In genomic region chr2:95345415-95346235, GRCh38 we compare ENCODE assay signal across 8 cellular contexts. TPM values are rescaled to one million over a fixed set of nuclear protein-coding genes. Genes with fewer than 3 reads are reported as not detected.
DNase-seq lines count a peak whose midpoint lies in the region; ATAC-seq and TF ChIP-seq lines count a peak whose summit lies in the region.

No MANE protein-coding gene starts in this region.

- TF ChIP-seq CTCF in AG09309 (IDR thresholded peaks at IDR 0.05; ENCODE audit: control insufficient read depth, insufficient read depth, low read depth, low read length, missing control alignments): peak; percentile 63
- TF ChIP-seq CTCF in epithelial cell of proximal tubule (conservative IDR thresholded peaks at IDR 0.05; ENCODE audit: low read depth, low read length): peak; percentile 86

- ATAC-seq in GM19025 (IDR thresholded peaks at IDR 0.05; ENCODE audit: low read depth, unreplicated experiment) (peak; percentile 91), HG03432 (IDR thresholded peaks at IDR 0.05; ENCODE audit: unreplicated experiment) (peak; percentile 87)

- DNase-seq in AG09309 (ENCODE audit: low read depth) (peak; percentile 52), NCI-H774 (lab: John Stamatoyannopoulos, UW) (peak; percentile 54), epithelial cell of proximal tubule (ENCODE audit: low read depth) (no peak), middle frontal gyrus (ENCODE audit: extremely low spot score, low spot score) (peak; percentile 58)
- peak; percentile 10 for DNase-seq in activated CD8-positive, alpha-beta memory T cell treated with anti-CD3 and anti-CD28 coated beads, Interleukin-2, amount 50 U/mL, for 24 hours (ENCODE audit: extremely low read depth)
- DNase-seq in stimulated activated CD8-positive, alpha-beta memory T cell treated with anti-CD3 and anti-CD28 coated beads, Interleukin-15, amount 100 ng/mL, for 4 hours (ENCODE audit: low read depth in 2 of 2): peak; percentile 5 to 21

- peak overlapping the region; percentile 63 for H3K4me3 ChIP-seq in AG09309 (ENCODE audit: control insufficient read depth, low read depth, low read length)
- H3K4me3 ChIP-seq in epithelial cell of proximal tubule (ENCODE audit: low read depth, low read length): peak overlapping the region; percentile 78

RNA-seq across cellular contexts. Expression of gene KCNIP3, which starts 48.5 kb away (rescaled TPM):
- total RNA-seq in epithelial cell of proximal tubule: 3.9 and 10.4 TPM in 2 replicates

RNA-seq across cellular contexts. Expression of gene FAHD2A, which starts 56.9 kb away (rescaled TPM):
- 31.4 and 32.5 TPM in 2 replicates for total RNA-seq in epithelial cell of proximal tubule
